In genomic region chr3:50674349-50675178, GRCh38 we compare ENCODE assay signal across 8 cellular contexts. TPM values are rescaled to one million over a fixed set of nuclear protein-coding genes. Genes with fewer than 3 reads are reported as not detected.
A peak's percentile ranks its signal among the peaks of the same experiment; 100 is the strongest.
DNase-seq lines count a peak whose midpoint lies in the region; ATAC-seq and TF ChIP-seq lines count a peak whose summit lies in the region.

Gene DOCK3, plus strand, starts transcription at chr3:50674927. Its CDS starts 337 bp downstream, at chr3:50675264.

- H3K27ac ChIP-seq in MM.1S (ENCODE audit: low read length) (no peak within 1 kb of the TSS), lower lobe of right lung (no peak within 1 kb of the TSS)

- H3K79me2 ChIP-seq in MM.1S (ENCODE audit: low read length), result no peaks in the 10 kb centered on the region

- no peaks in the 10 kb centered on the region for H3K9me3 ChIP-seq in MM.1S (replicated peaks; ENCODE audit: insufficient read depth, low read length)
- no peaks in the 10 kb centered on the region for H3K9me3 ChIP-seq in lower lobe of right lung

- H3K4me1 ChIP-seq in MM.1S (ENCODE audit: low read length), result no peaks in the 10 kb centered on the region
- H3K4me1 ChIP-seq in lower lobe of right lung, result peaks cover 4% of the 10 kb centered on the region

- no peaks in the 10 kb centered on the region for H3F3A ChIP-seq in MM.1S (ENCODE audit: insufficient read depth, low read length)

- peak within 1 kb of the TSS; percentile 77 for H2AFZ ChIP-seq in MM.1S (ENCODE audit: low read length)

- H3K36me3 ChIP-seq in MM.1S (replicated peaks; ENCODE audit: insufficient read depth, low read length) (no peaks in the 10 kb centered on the region), lower lobe of right lung (no peaks in the 10 kb centered on the region)

- H3K27me3 ChIP-seq in MM.1S (replicated peaks; ENCODE audit: insufficient read depth, low read length) (peaks cover 20% of the 10 kb centered on the region), lower lobe of right lung (ENCODE audit: low read depth) (peaks cover 53% of the 10 kb centered on the region)

- intact Hi-C loops in lower lobe of right lung (cut with DNase I), result no loop called here

- TF ChIP-seq CTCF in MM.1S (IDR thresholded peaks at IDR 0.05; ENCODE audit: low read length), result no peak
- no peak for TF ChIP-seq CTCF in lower lobe of right lung (IDR thresholded peaks at IDR 0.05)

- H3K9ac ChIP-seq in MM.1S (ENCODE audit: low read length), result peak within 1 kb of the TSS; percentile 21; the same call in 1 of the 2 replicates

- H3K4me3 ChIP-seq in MM.1S (ENCODE audit: low read length) (peak within 1 kb of the TSS; percentile 63; the same call in 1 of the 2 replicates), lower lobe of right lung (peak within 1 kb of the TSS; percentile 47)

- ATAC-seq in lower lobe of right lung, result peak; percentile 93 to 94
- ATAC-seq in HG03439 (IDR thresholded peaks at IDR 0.05; ENCODE audit: unreplicated experiment), result no peak

- peak within 1 kb of the TSS; percentile 85 for H3K4me2 ChIP-seq in MM.1S (ENCODE audit: low read depth, low read length)

- no peaks in the 10 kb centered on the region for H4K20me1 ChIP-seq in MM.1S (ENCODE audit: insufficient read depth, low read length)

- DNase-seq in NCI-H146 (lab: John Stamatoyannopoulos, UW), result peak; percentile 55
- no peak for DNase-seq in NCI-H146 treated with DMSO at 0.1 percent for 48 hours (lab: John Stamatoyannopoulos, UW; ENCODE audit: unreplicated experiment)
- peak; percentile 79 for DNase-seq in MM.1S
- DNase-seq in activated CD4-positive, alpha-beta T cell treated with anti-CD3 and anti-CD28 coated beads, Interleukin-2, amount 50 U/mL, for 48 hours, result peak; percentile 58 to 59
- DNase-seq in dermis microvascular lymphatic vessel endothelial cell (ENCODE audit: low read depth in 2 of 2), result peak; percentile 10 to 63
- peak; percentile 74 for DNase-seq in lower lobe of right lung
- peak in 2 of 3 donors; percentile 29 to 65 for DNase-seq in stimulated activated CD4-positive, alpha-beta T cell treated with anti-CD3 and anti-CD28 coated beads, TNF-alpha, amount 100 ng/mL, for 48 hours (ENCODE audit: low read depth in 3 of 3)

- no peaks in the 10 kb centered on the region for H3K9me2 ChIP-seq in MM.1S (replicated peaks; ENCODE audit: insufficient read depth, low read length)

RNA-seq across cellular contexts. Expression of gene DOCK3, which starts in this region (rescaled TPM):
- total RNA-seq in dermis microvascular lymphatic vessel endothelial cell (under 0.01 TPM in 1 of 2 replicates, not detected in the other), lower lobe of right lung (1.5 TPM)

Comparison
In these comparisons a context has a peak if more than half of its experiments do, and no peak if none do; other contexts are left out.
1. Peak in DNase-seq in dermis microvascular lymphatic vessel endothelial cell; RNA of the gene not detected or under 1 TPM.